ENCODE assay signal across 6 cellular contexts in the genomic region with DNA sequence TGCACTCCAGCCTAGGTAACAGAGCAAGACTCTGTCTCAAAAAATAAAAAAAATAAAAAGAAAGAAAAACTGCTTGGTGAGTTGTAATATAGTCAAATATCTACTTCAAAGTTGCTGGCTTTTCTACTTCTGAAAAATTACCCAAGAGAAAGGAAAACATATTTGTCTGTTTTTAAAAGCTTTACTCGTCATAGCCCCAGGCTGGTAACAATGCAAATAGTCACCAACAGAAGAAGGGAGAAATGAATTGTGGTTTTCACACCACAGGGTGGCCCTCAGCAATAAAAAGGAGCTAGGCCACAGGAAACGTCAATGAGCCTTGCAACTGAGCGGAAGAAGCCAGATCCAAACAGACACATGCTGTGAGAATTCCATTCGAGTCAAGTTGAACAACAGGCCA. TPM values are rescaled to one million over a fixed set of nuclear protein-coding genes. Genes with fewer than 3 reads are reported as not detected.
"Had no signal": no experiment of that assay in that cellular context is flagged by ENCODE, and none has a peak within 500 bp of the region (broad histone marks: within the 10 kb centered on the region; RNA-seq: fewer than 3 reads in every experiment).

No MANE protein-coding gene starts in this region.

RNA-seq across cellular contexts. Expression of a gene that starts 1.8 kb away (rescaled TPM):
- total RNA-seq: M059J, PC-3, Right ventricle myocardium superior, RPMI7951, SJSA1 had no signal
- polyA plus RNA-seq: SK-N-SH had no signal
